ENCODE assay signal across 32 cellular contexts in the genomic region with DNA sequence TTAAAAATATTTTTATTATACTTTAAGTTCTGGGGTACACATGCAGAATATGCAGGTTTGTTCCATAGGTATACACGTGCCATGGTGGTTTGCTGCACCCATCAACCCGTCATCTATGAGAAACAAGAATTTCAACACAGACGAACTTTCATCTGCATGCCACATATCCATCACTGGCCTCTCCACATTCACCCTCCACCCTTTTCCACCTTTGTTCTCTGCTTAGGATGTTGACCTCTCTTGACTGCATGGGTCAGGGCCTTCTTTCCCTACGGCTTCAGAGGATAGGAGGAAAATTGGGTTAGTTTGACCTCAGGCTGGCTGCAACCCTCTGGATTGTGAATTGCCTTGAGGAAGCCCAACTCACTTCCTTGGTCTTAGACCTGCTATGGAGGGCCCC.
"Had no signal": no experiment of that assay in that cellular context is flagged by ENCODE, and none has a peak within 500 bp of the region (broad histone marks: within the 10 kb centered on the region; RNA-seq: fewer than 3 reads in every experiment).

No MANE protein-coding gene starts in this region.

- H3K27me3 ChIP-seq: ascending aorta, cardiac muscle cell had no signal

- ATAC-seq: activated CD4-positive, alpha-beta T cell treated with anti-CD3 and anti-CD28 coated beads for 36 hours; activated CD4-positive, CD25-positive, alpha-beta regulatory T cell treated with anti-CD3 and anti-CD28 coated beads, Interleukin-2, amount 50 U/mL, for 24 hours; activated CD8-positive, alpha-beta memory T cell treated with anti-CD3 and anti-CD28 coated beads, Interleukin-2, amount 10 ng/mL, durations not matched to agents 7 days and 5 days; activated CD8-positive, alpha-beta T cell treated with anti-CD3 and anti-CD28 coated beads, Interleukin-2, amount 10 ng/mL, durations not matched to agents 7 days and 5 days; activated naive CD8-positive, alpha-beta T cell treated with anti-CD3 and anti-CD28 coated beads, Interleukin-2, amount 50 U/mL, for 24 hours; WTC11 had no signal

- FAIRE-seq: bronchial epithelial cell had no signal

- H3K27ac ChIP-seq: ascending aorta, cardiac muscle cell, WERI-Rb-1 had no signal

- H3K36me3 ChIP-seq: ascending aorta, cardiac muscle cell, WERI-Rb-1 had no signal

- H3K4me3 ChIP-seq: ascending aorta, cardiac muscle cell had no signal

- H3K9me3 ChIP-seq: ascending aorta had no signal

- DNase-seq: activated CD4-positive, alpha-beta memory T cell treated with anti-CD3 and anti-CD28 coated beads, Interleukin-2, amount 10 ng/mL, durations not matched to agents 7 days and 5 days; activated CD4-positive, alpha-beta T cell treated with anti-CD3 and anti-CD28 coated beads for 1 hour; activated CD4-positive, alpha-beta T cell treated with anti-CD3 and anti-CD28 coated beads for 36 hours; activated CD4-positive, alpha-beta T cell treated with anti-CD3 and anti-CD28 coated beads for 48 hours; activated CD4-positive, alpha-beta T cell treated with anti-CD3 and anti-CD28 coated beads, Interleukin-2, amount 10 ng/mL, durations not matched to agents 7 days and 5 days; activated CD4-positive, alpha-beta T cell treated with anti-CD3 and anti-CD28 coated beads, Interleukin-2, amount 50 U/mL, for 48 hours; activated CD4-positive, CD25-positive, alpha-beta regulatory T cell; activated CD8-positive, alpha-beta memory T cell treated with anti-CD3 and anti-CD28 coated beads for 24 hours; activated CD8-positive, alpha-beta memory T cell treated with anti-CD3 and anti-CD28 coated beads, Interleukin-2, amount 10 ng/mL, durations not matched to agents 7 days and 5 days; activated CD8-positive, alpha-beta memory T cell treated with anti-CD3 and anti-CD28 coated beads, Interleukin-2, amount 50 U/mL, for 48 hours; activated CD8-positive, alpha-beta T cell treated with anti-CD3 and anti-CD28 coated beads, Interleukin-2, amount 10 ng/mL, durations not matched to agents 7 days and 5 days; activated effector memory CD4-positive, alpha-beta T cell treated with Interleukin-2 at 50 U/mL for 16 hours; activated gamma-delta T cell; activated naive CD4-positive, alpha-beta T cell treated with anti-CD3 and anti-CD28 coated beads, Interleukin-2, amount 10 ng/mL, durations not matched to agents 7 days and 5 days; activated naive CD4-positive, alpha-beta T cell treated with Interleukin-2 at 50 U/mL for 16 hours; activated naive CD8-positive, alpha-beta T cell treated with anti-CD3 and anti-CD28 coated beads, Interleukin-2, amount 10 ng/mL, durations not matched to agents 7 days and 5 days; activated naive CD8-positive, alpha-beta T cell treated with anti-CD3 and anti-CD28 coated beads, Interleukin-2, amount 50 U/mL, for 24 hours; activated T-cell treated with anti-CD3 and anti-CD28 coated beads, Interleukin-2, amount 50 U/mL, for 24 hours; activated T-cell treated with anti-CD3 and anti-CD28 coated beads, Interleukin-2, amount 50 U/mL, for 48 hours; amygdala; anterior cingulate cortex; caudate nucleus; cerebellar nuclear complex; T-helper 1 cell; T-helper 2 cell; T-helper 9 cell; WERI-Rb-1 had no signal
